17 cellular contexts compared by ENCODE assay signal in genomic region chr1:174206148-174206826, GRCh38. TPM values are rescaled to one million over a fixed set of nuclear protein-coding genes. Genes with fewer than 3 reads are reported as not detected.
A peak's percentile ranks its signal among the peaks of the same experiment; 100 is the strongest.
DNase-seq lines count a peak whose midpoint lies in the region; ATAC-seq and TF ChIP-seq lines count a peak whose summit lies in the region.
"Had no signal": no experiment of that assay in that cellular context is flagged by ENCODE, and none has a peak within 500 bp of the region (broad histone marks: within the 10 kb centered on the region; RNA-seq: fewer than 3 reads in every experiment).

No MANE protein-coding gene starts in this region.

- 64% methylated on average over 5 of the region's 5 CpGs for WGBS in right cardiac atrium

- peaks cover 11 to 32% (median 17%) of the 10 kb centered on the region in 11 experiments; a peak in 16 of 22 replicates for H3K36me3 ChIP-seq in BLaER1 treated with 17β-estradiol and CSF1 and Interleukin-3, amounts not matched to agents 10 nM and 100 nM
- H3K36me3 ChIP-seq in GM06990 (ENCODE audit: control insufficient read depth, insufficient read depth, low read length) = peaks cover 2% of the 10 kb centered on the region; the same call in 1 of the 2 replicates
- H3K36me3 ChIP-seq: esophagus muscularis mucosa, tibial artery, WERI-Rb-1 had no signal

- H3K9ac ChIP-seq in BLaER1 treated with 17β-estradiol and CSF1 and Interleukin-3, amounts not matched to agents 10 nM and 100 nM = no peak overlapping the region

- H3K27me3 ChIP-seq in BLaER1 treated with 17β-estradiol and CSF1 and Interleukin-3, amounts not matched to agents 10 nM and 100 nM = no peaks in the 10 kb centered on the region
- H3K27me3 ChIP-seq in GM06990 (replicated peaks; ENCODE audit: control insufficient read depth, insufficient read depth, low read length) (no peaks in the 10 kb centered on the region), right cardiac atrium (ENCODE audit: control insufficient read depth, insufficient read depth) (no peaks in the 10 kb centered on the region)
- H3K27me3 ChIP-seq: esophagus muscularis mucosa, tibial artery had no signal

- ATAC-seq in right cardiac atrium (peak; percentile 29 to 55), GM18858 (IDR thresholded peaks at IDR 0.05; ENCODE audit: unreplicated experiment) (no peak), GM19328 (IDR thresholded peaks at IDR 0.05; ENCODE audit: unreplicated experiment) (no peak)
- ATAC-seq: sciatic nerve had no signal

- TF ChIP-seq CTCF in GM06990 (IDR thresholded peaks at IDR 0.05; ENCODE audit: insufficient read depth, low read length, poor library complexity, severe bottlenecking) (no peak), GM13977 (IDR thresholded peaks at IDR 0.05; ENCODE audit: extremely low read depth, insufficient read depth, missing control alignments) (no peak)

- in situ Hi-C loops in GM13977 (cut with MboI; ENCODE audit: low pct_unique_long_range_greater_than_20kb, low sequenced_read_pairs, unreplicated experiment) = no loop called here

- peaks cover 6 to 30% (median 13%) of the 10 kb centered on the region in 10 experiments; a peak in 16 of 20 replicates for H3K4me1 ChIP-seq in BLaER1 treated with 17β-estradiol and CSF1 and Interleukin-3, amounts not matched to agents 10 nM and 100 nM
- peaks cover 2% of the 10 kb centered on the region for H3K4me1 ChIP-seq in right cardiac atrium (ENCODE audit: control insufficient read depth, insufficient read depth, low read length)

- H3K27ac ChIP-seq in BLaER1 treated with 17β-estradiol and CSF1 and Interleukin-3, amounts not matched to agents 10 nM and 100 nM = peak overlapping the region in 7 of 11 experiments; percentile 7 to 57 (median 41); a peak in 9 of 22 replicates
- H3K27ac ChIP-seq in right cardiac atrium (ENCODE audit: low read length) = no peak overlapping the region
- H3K27ac ChIP-seq: esophagus muscularis mucosa, tibial artery, WERI-Rb-1 had no signal

- DNase-seq in GM06990 (ENCODE audit: extremely low read depth, insufficient read length) = peak; percentile 54
- DNase-seq in SIG-M5 (lab: John Stamatoyannopoulos, UW) = peak; percentile 87
- DNase-seq in right cardiac atrium = no peak
- DNase-seq in GM13977 (ENCODE audit: low spot score) = no peak
- no peak for DNase-seq in anterior cingulate cortex (lab: John Stamatoyannopoulos, UW)
- DNase-seq: activated effector memory CD4-positive, alpha-beta T cell treated with anti-CD3 and anti-CD28 coated beads, Interleukin-2, amount 50 U/mL, for 16 hours; Calu3; NCI-H1092 treated with DMSO at 0.1 percent for 48 hours; NCI-H510A treated with DMSO at 0.1 percent for 48 hours; SHP77 treated with DMSO at 0.1 percent for 48 hours; tibial artery; WERI-Rb-1 had no signal

- no peaks in the 10 kb centered on the region for H4K20me1 ChIP-seq in BLaER1 treated with 17β-estradiol and CSF1 and Interleukin-3, amounts not matched to agents 10 nM and 100 nM

- H3K4me2 ChIP-seq in BLaER1 treated with 17β-estradiol and CSF1 and Interleukin-3, amounts not matched to agents 10 nM and 100 nM = peak overlapping the region; percentile 16 to 69 (median 34); a peak in 18 of 22 replicates

- intact Hi-C loops in right cardiac atrium (cut with DNase I) = no loop called here

- H3K4me3 ChIP-seq in BLaER1 treated with 17β-estradiol and CSF1 and Interleukin-3, amounts not matched to agents 10 nM and 100 nM = no peak overlapping the region; a peak in 1 of 20 replicates
- H3K4me3 ChIP-seq in GM06990 (replicated peaks; ENCODE audit: low read depth, low read length) = peak overlapping the region; percentile 59
- no peak overlapping the region for H3K4me3 ChIP-seq in right cardiac atrium (ENCODE audit: low read length)
- H3K4me3 ChIP-seq: esophagus muscularis mucosa, tibial artery had no signal

- peaks cover 65 to 86% (median 76%) of the 10 kb centered on the region in 11 experiments for H3K9me3 ChIP-seq in BLaER1 treated with 17β-estradiol and CSF1 and Interleukin-3, amounts not matched to agents 10 nM and 100 nM (replicated peaks in 1 of 11)
- no peaks in the 10 kb centered on the region for H3K9me3 ChIP-seq in right cardiac atrium (ENCODE audit: control insufficient read depth, low read length)

RNA-seq across cellular contexts. Expression of gene RABGAP1L, which starts 47.0 kb away (rescaled TPM):
- total RNA-seq in right cardiac atrium = 100 to 1,000 TPM; 174 to 367 (median 215) TPM
- polyA plus RNA-seq in right cardiac atrium = 184 TPM

Comparison
In these comparisons a context has a peak if more than half of its experiments do, and no peak if none do; other contexts are left out.
1. DNase-seq: peak in GM06990 (single experiment) and SIG-M5 (single experiment); none in right cardiac atrium (0 of 3), GM13977 (single experiment) and anterior cingulate cortex (0 of 58).
2. ATAC-seq: peak in right cardiac atrium (2 of 2); none in GM18858 (single experiment) and GM19328 (single experiment).